12 cellular contexts compared by ENCODE assay signal in genomic region chr22:37731804-37732471, GRCh38. TPM values are rescaled to one million over a fixed set of nuclear protein-coding genes. Genes with fewer than 3 reads are reported as not detected.
A peak's percentile ranks its signal among the peaks of the same experiment; 100 is the strongest.
DNase-seq lines count a peak whose midpoint lies in the region; ATAC-seq and TF ChIP-seq lines count a peak whose summit lies in the region.
"Had no signal": no experiment of that assay in that cellular context is flagged by ENCODE, and none has a peak within 500 bp of the region (broad histone marks: within the 10 kb centered on the region; RNA-seq: fewer than 3 reads in every experiment).

No MANE protein-coding gene starts in this region.

- H3K4me1 ChIP-seq in colonic mucosa: peaks cover 7% of the 10 kb centered on the region

- no peak for TF ChIP-seq CTCF in colonic mucosa (IDR thresholded peaks at IDR 0.05)

- H3K27me3 ChIP-seq in colonic mucosa: no peaks in the 10 kb centered on the region

- intact Hi-C loops in colonic mucosa (cut with DNase I): loop anchor here (5.0 kb wide), 1 partner anchor 40 kb away; no protein-coding TSS in a partner anchor

- no peaks in the 10 kb centered on the region for H3K36me3 ChIP-seq in colonic mucosa

- H3K4me3 ChIP-seq in colonic mucosa: no peak overlapping the region

- peak overlapping the region; percentile 81 for H3K27ac ChIP-seq in colonic mucosa

- peak overlapping the region in 1 of 2 donors; percentile 58 for H3K9ac ChIP-seq in colonic mucosa (ENCODE audit: low read depth in 2 of 2, low read length in 2 of 2)

- DNase-seq in GF-D8 (lab: John Stamatoyannopoulos, UW) (peak; percentile 58), NCI-H2029 treated with DMSO at 0.1 percent for 48 hours (lab: John Stamatoyannopoulos, UW) (peak; percentile 12), colonic mucosa (peak; percentile 80), renal cortical epithelial cell (ENCODE audit: low read depth) (peak; percentile 45), cerebellum (ENCODE audit: low spot score) (no peak), superior temporal gyrus (ENCODE audit: extremely low spot score) (no peak)
- no peak for DNase-seq in activated CD4-positive, alpha-beta T cell treated with anti-CD3 and anti-CD28 coated beads for 48 hours
- DNase-seq: head of caudate nucleus, natural killer cell, NCI-H1436 had no signal

- no peaks in the 10 kb centered on the region for H3K9me3 ChIP-seq in colonic mucosa

- no peak for ATAC-seq in HG03108 (IDR thresholded peaks at IDR 0.05; ENCODE audit: unreplicated experiment)
- ATAC-seq: Right ventricle myocardium inferior had no signal

RNA-seq across cellular contexts. Expression of gene TRIOBP, which starts 35.1 kb away (rescaled TPM):
- total RNA-seq in colonic mucosa (10 to 100 TPM; 69.5 to 75.7 TPM), renal cortical epithelial cell (89.1 and 114 TPM in 2 replicates), cerebellum (28.5 TPM)

RNA-seq across cellular contexts. Expression of gene NOL12, which starts 45.8 kb away (rescaled TPM):
- total RNA-seq in colonic mucosa (10 to 100 TPM; 25.2 to 48.4 TPM), renal cortical epithelial cell (18.1 and 19.6 TPM in 2 replicates), cerebellum (11.3 TPM)

RNA-seq across cellular contexts. Expression of gene LGALS1, which starts 56.5 kb away (rescaled TPM):
- 100 to 1,000 TPM in 1 of 2 donors, 10 to 100 TPM in 1; 83.3 to 222 TPM for total RNA-seq in colonic mucosa
- total RNA-seq in renal cortical epithelial cell: 761 and 4,632 TPM in 2 replicates
- total RNA-seq in cerebellum: 152 TPM

Comparison
In these comparisons a context has a peak if more than half of its experiments do, and no peak if none do; other contexts are left out.
1. DNase-seq: peak in GF-D8 (single experiment), NCI-H2029 treated with DMSO at 0.1 percent for 48 hours (single experiment), colonic mucosa (single experiment) and renal cortical epithelial cell (single experiment); none in cerebellum (single experiment), superior temporal gyrus (single experiment) and activated CD4-positive, alpha-beta T cell treated with anti-CD3 and anti-CD28 coated beads for 48 hours (single experiment).